In the genomic region with DNA sequence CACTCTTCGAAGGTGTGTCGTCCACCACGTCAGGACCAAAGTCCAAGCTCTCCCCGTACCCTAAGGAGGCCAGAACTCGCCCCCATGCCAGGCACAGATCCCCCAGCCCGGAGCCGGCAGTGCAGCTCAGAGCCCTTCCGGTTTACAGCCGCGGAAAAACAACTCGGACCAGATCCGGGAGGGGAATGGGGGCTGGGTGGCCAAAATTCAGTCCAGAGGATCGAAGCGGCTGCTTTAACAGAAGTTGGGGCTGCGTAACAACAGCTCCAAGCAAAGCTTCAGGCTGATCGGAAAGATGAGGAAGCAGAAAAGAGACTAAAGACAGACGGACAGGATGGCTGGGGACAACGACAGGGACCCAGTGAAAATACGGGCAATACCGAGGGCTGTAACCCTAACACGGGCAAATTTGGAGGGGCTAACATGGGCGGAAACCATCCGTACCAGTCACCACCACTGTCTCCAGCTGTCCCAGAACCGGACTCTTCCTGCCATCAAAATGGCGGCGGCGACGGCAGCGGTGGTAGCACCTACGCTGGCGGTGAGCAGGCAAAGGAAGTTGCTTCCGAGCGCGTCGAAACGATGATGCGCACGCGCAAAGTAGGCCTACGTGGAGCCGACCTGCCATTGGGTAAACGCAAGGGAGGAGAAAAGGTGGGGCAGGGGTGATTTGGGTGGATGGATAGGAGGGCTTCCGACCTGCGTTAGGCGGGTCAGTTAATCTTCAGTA, we compare ENCODE assay signal across 1 cellular context.
TF ChIP-seq lines count a peak whose summit lies in the region.

A gene (minus strand): TSS at position 556 of the 730 bp plus-strand sequence. CDS start 678 bp downstream, outside the sequence.

TF ChIP-seq in H1, 55 proteins besides CTCF, POLR2A, EP300 and RAD21:
- TF ChIP-seq CHD2 (IDR thresholded peaks at IDR 0.05; ENCODE audit: low read length) (peak; percentile 54; the same call in 1 of the 2 replicates), BRCA1 (IDR thresholded peaks at IDR 0.05; ENCODE audit: low read depth, low read length) (no peak), SP4 (IDR thresholded peaks at IDR 0.05; ENCODE audit: low read length) (no peak), GTF2F1 (IDR thresholded peaks at IDR 0.05; ENCODE audit: borderline replicate concordance, low read depth, low read length) (0 out of 2 replicates have a peak, but pooled peaks have one; percentile 68), NANOG (IDR thresholded peaks at IDR 0.05; ENCODE audit: insufficient read depth, low read depth, low read length, poor library complexity, severe bottlenecking) (no peak), ZNF274 (IDR thresholded peaks at IDR 0.05; ENCODE audit: borderline replicate concordance, extremely low read depth, low read length) (no peak), POLR2AphosphoS5 (IDR thresholded peaks at IDR 0.05; ENCODE audit: low read depth, low read length) (peak; percentile 98), TAF1 (IDR thresholded peaks at IDR 0.05; ENCODE audit: low read depth, low read length) (peak; percentile 98), SRF (IDR thresholded peaks at IDR 0.05; ENCODE audit: low read depth, low read length) (peak; percentile 54; the same call in 1 of the 2 replicates), RXRA (IDR thresholded peaks at IDR 0.05; ENCODE audit: insufficient read depth, low read depth, low read length) (no peak), SIN3A (conservative IDR thresholded peaks at IDR 0.05 in 1 of 2, IDR thresholded peaks at IDR 0.05 in 1 of 2; ENCODE audit: low read depth in 1 of 2, low read length in 2 of 2) (peak in 1 of 2 experiments; percentile 78; a peak in 1 of 4 replicates), TEAD4 (IDR thresholded peaks at IDR 0.05; ENCODE audit: low read depth, low read length) (peak; percentile 31; the same call in 1 of the 2 replicates), SUZ12 (IDR thresholded peaks at IDR 0.05; ENCODE audit: low read length) (no peak), CREB1 (IDR thresholded peaks at IDR 0.05) (peak; percentile 86), KDM1A (IDR thresholded peaks at IDR 0.05; ENCODE audit: borderline replicate concordance, low read length) (no peak), JUN (IDR thresholded peaks at IDR 0.05; ENCODE audit: low read depth, low read length) (no peak), CBX5 (IDR thresholded peaks at IDR 0.05; ENCODE audit: low read depth, low read length) (no peak), KDM4A (IDR thresholded peaks at IDR 0.05; ENCODE audit: low read depth, low read length, severe bottlenecking) (peak; percentile 53), YY1 (IDR thresholded peaks at IDR 0.05; ENCODE audit: low read depth, low read length) (peak; percentile 98), BACH1 (IDR thresholded peaks at IDR 0.05; ENCODE audit: low read length) (no peak), HDAC6 (IDR thresholded peaks at IDR 0.05; ENCODE audit: low read depth, low read length) (no peak), RNF2 (IDR thresholded peaks at IDR 0.05; ENCODE audit: borderline replicate concordance, low read depth, low read length, missing control alignments, poor library complexity, severe bottlenecking) (no peak), CHD1 (IDR thresholded peaks at IDR 0.05; ENCODE audit: low read depth, low read length) (no peak), KDM5A (IDR thresholded peaks at IDR 0.05; ENCODE audit: low read length) (no peak), EGR1 (IDR thresholded peaks at IDR 0.05; ENCODE audit: borderline replicate concordance, low read depth, low read length) (no peak), BCL11A (IDR thresholded peaks at IDR 0.05; ENCODE audit: low read depth in 2 of 2, low read length in 2 of 2) (no peak), POU5F1 (IDR thresholded peaks at IDR 0.05; ENCODE audit: low read depth, low read length) (no peak), TAF7 (optimal IDR thresholded peaks at IDR 0.05; ENCODE audit: borderline replicate concordance, low read depth, low read length) (peak; percentile 63), TBP (IDR thresholded peaks at IDR 0.05; ENCODE audit: low read depth, low read length) (peak; percentile 87), HDAC2 (IDR thresholded peaks at IDR 0.05; ENCODE audit: borderline replicate concordance in 1 of 2, low read depth in 2 of 2, low read length in 2 of 2) (peak in 1 of 2 experiments; percentile 54; a peak in 1 of 4 replicates), FOSL1 (IDR thresholded peaks at IDR 0.05; ENCODE audit: insufficient read depth, low read depth, low read length) (no peak), EZH2 (IDR thresholded peaks at IDR 0.05; ENCODE audit: low read depth, low read length, severe bottlenecking) (no peak), CBX8 (IDR thresholded peaks at IDR 0.05; ENCODE audit: borderline replicate concordance, low read depth, low read length) (no peak), JUND (IDR thresholded peaks at IDR 0.05; ENCODE audit: low read length) (no peak), ASH2L (IDR thresholded peaks at IDR 0.05; ENCODE audit: low read length) (peak; percentile 97), SAP30 (IDR thresholded peaks at IDR 0.05; ENCODE audit: insufficient read depth, insufficient replicate concordance, low read length) (peak; percentile 55), SIX5 (IDR thresholded peaks at IDR 0.05; ENCODE audit: low read depth, low read length) (no peak), RBBP5 (IDR thresholded peaks at IDR 0.05; ENCODE audit: borderline replicate concordance, low read depth, low read length) (peak; percentile 88), TCF12 (IDR thresholded peaks at IDR 0.05; ENCODE audit: low read depth, low read length) (no peak), SP1 (IDR thresholded peaks at IDR 0.05; ENCODE audit: low read depth, low read length) (0 out of 2 replicates have a peak, but pooled peaks have one; percentile 32), SIRT6 (IDR thresholded peaks at IDR 0.05; ENCODE audit: low read length) (no peak), GABPA (IDR thresholded peaks at IDR 0.05; ENCODE audit: borderline replicate concordance, insufficient read depth, low read length) (no peak), NRF1 (IDR thresholded peaks at IDR 0.05; ENCODE audit: low read depth, low read length) (peak; percentile 80), CTBP2 (IDR thresholded peaks at IDR 0.05; ENCODE audit: borderline replicate concordance, insufficient read depth, insufficient read length, low read length) (no peak), CEBPB (IDR thresholded peaks at IDR 0.05; ENCODE audit: low read depth, low read length) (no peak), PHF8 (conservative IDR thresholded peaks at IDR 0.05; ENCODE audit: low read depth, low read length) (peak; percentile 85)
- TF ChIP-seq, protein P1, sequence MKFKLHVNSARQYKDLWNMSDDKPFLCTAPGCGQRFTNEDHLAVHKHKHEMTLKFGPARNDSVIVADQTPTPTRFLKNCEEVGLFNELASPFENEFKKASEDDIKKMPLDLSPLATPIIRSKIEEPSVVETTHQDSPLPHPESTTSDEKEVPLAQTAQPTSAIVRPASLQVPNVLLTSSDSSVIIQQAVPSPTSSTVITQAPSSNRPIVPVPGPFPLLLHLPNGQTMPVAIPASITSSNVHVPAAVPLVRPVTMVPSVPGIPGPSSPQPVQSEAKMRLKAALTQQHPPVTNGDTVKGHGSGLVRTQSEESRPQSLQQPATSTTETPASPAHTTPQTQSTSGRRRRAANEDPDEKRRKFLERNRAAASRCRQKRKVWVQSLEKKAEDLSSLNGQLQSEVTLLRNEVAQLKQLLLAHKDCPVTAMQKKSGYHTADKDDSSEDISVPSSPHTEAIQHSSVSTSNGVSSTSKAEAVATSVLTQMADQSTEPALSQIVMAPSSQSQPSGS (IDR thresholded peaks at IDR 0.05; ENCODE audit: low read length) = no peak
- TF ChIP-seq, protein P2, sequence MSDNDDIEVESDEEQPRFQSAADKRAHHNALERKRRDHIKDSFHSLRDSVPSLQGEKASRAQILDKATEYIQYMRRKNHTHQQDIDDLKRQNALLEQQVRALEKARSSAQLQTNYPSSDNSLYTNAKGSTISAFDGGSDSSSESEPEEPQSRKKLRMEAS (IDR thresholded peaks at IDR 0.05) = peak; percentile 80
- TF ChIP-seq, protein P3, sequence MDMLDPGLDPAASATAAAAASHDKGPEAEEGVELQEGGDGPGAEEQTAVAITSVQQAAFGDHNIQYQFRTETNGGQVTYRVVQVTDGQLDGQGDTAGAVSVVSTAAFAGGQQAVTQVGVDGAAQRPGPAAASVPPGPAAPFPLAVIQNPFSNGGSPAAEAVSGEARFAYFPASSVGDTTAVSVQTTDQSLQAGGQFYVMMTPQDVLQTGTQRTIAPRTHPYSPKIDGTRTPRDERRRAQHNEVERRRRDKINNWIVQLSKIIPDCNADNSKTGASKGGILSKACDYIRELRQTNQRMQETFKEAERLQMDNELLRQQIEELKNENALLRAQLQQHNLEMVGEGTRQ (IDR thresholded peaks at IDR 0.05; ENCODE audit: low read length) = no peak
- TF ChIP-seq, protein P4, sequence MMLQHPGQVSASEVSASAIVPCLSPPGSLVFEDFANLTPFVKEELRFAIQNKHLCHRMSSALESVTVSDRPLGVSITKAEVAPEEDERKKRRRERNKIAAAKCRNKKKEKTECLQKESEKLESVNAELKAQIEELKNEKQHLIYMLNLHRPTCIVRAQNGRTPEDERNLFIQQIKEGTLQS (IDR thresholded peaks at IDR 0.05; ENCODE audit: insufficient read depth, low read depth, low read length) = no peak
- TF ChIP-seq, protein P5, sequence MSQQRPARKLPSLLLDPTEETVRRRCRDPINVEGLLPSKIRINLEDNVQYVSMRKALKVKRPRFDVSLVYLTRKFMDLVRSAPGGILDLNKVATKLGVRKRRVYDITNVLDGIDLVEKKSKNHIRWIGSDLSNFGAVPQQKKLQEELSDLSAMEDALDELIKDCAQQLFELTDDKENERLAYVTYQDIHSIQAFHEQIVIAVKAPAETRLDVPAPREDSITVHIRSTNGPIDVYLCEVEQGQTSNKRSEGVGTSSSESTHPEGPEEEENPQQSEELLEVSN (IDR thresholded peaks at IDR 0.05) = peak; percentile 48; the same call in 1 of the 2 replicates
- TF ChIP-seq, protein P6, sequence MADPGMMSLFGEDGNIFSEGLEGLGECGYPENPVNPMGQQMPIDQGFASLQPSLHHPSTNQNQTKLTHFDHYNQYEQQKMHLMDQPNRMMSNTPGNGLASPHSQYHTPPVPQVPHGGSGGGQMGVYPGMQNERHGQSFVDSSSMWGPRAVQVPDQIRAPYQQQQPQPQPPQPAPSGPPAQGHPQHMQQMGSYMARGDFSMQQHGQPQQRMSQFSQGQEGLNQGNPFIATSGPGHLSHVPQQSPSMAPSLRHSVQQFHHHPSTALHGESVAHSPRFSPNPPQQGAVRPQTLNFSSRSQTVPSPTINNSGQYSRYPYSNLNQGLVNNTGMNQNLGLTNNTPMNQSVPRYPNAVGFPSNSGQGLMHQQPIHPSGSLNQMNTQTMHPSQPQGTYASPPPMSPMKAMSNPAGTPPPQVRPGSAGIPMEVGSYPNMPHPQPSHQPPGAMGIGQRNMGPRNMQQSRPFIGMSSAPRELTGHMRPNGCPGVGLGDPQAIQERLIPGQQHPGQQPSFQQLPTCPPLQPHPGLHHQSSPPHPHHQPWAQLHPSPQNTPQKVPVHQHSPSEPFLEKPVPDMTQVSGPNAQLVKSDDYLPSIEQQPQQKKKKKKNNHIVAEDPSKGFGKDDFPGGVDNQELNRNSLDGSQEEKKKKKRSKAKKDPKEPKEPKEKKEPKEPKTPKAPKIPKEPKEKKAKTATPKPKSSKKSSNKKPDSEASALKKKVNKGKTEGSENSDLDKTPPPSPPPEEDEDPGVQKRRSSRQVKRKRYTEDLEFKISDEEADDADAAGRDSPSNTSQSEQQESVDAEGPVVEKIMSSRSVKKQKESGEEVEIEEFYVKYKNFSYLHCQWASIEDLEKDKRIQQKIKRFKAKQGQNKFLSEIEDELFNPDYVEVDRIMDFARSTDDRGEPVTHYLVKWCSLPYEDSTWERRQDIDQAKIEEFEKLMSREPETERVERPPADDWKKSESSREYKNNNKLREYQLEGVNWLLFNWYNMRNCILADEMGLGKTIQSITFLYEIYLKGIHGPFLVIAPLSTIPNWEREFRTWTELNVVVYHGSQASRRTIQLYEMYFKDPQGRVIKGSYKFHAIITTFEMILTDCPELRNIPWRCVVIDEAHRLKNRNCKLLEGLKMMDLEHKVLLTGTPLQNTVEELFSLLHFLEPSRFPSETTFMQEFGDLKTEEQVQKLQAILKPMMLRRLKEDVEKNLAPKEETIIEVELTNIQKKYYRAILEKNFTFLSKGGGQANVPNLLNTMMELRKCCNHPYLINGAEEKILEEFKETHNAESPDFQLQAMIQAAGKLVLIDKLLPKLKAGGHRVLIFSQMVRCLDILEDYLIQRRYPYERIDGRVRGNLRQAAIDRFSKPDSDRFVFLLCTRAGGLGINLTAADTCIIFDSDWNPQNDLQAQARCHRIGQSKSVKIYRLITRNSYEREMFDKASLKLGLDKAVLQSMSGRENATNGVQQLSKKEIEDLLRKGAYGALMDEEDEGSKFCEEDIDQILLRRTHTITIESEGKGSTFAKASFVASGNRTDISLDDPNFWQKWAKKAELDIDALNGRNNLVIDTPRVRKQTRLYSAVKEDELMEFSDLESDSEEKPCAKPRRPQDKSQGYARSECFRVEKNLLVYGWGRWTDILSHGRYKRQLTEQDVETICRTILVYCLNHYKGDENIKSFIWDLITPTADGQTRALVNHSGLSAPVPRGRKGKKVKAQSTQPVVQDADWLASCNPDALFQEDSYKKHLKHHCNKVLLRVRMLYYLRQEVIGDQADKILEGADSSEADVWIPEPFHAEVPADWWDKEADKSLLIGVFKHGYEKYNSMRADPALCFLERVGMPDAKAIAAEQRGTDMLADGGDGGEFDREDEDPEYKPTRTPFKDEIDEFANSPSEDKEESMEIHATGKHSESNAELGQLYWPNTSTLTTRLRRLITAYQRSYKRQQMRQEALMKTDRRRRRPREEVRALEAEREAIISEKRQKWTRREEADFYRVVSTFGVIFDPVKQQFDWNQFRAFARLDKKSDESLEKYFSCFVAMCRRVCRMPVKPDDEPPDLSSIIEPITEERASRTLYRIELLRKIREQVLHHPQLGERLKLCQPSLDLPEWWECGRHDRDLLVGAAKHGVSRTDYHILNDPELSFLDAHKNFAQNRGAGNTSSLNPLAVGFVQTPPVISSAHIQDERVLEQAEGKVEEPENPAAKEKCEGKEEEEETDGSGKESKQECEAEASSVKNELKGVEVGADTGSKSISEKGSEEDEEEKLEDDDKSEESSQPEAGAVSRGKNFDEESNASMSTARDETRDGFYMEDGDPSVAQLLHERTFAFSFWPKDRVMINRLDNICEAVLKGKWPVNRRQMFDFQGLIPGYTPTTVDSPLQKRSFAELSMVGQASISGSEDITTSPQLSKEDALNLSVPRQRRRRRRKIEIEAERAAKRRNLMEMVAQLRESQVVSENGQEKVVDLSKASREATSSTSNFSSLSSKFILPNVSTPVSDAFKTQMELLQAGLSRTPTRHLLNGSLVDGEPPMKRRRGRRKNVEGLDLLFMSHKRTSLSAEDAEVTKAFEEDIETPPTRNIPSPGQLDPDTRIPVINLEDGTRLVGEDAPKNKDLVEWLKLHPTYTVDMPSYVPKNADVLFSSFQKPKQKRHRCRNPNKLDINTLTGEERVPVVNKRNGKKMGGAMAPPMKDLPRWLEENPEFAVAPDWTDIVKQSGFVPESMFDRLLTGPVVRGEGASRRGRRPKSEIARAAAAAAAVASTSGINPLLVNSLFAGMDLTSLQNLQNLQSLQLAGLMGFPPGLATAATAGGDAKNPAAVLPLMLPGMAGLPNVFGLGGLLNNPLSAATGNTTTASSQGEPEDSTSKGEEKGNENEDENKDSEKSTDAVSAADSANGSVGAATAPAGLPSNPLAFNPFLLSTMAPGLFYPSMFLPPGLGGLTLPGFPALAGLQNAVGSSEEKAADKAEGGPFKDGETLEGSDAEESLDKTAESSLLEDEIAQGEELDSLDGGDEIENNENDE (IDR thresholded peaks at IDR 0.05; ENCODE audit: insufficient replicate concordance, low read length) = no peak
